7 cellular contexts compared by ENCODE assay signal in genomic region chr3:133520938-133521337, GRCh38. TPM values are rescaled to one million over a fixed set of nuclear protein-coding genes. Genes with fewer than 3 reads are reported as not detected.
DNase-seq lines count a peak whose midpoint lies in the region; ATAC-seq and TF ChIP-seq lines count a peak whose summit lies in the region.
"Not testable (repeated sequence)": the region's sequence is repeated elsewhere in the genome, so short reads cannot be mapped to it uniquely, and the experiment has no call there.

No MANE protein-coding gene starts in this region.

- not testable (repeated sequence) for H3K4me3 ChIP-seq in Panc1 (ENCODE audit: low read depth in 2 of 2, low read length in 2 of 2); mucosa of descending colon

- in situ Hi-C loops in Caki2 (cut with HindIII; ENCODE audit: low pct_unique_long_range_greater_than_20kb, low sequenced_read_pairs); Panc1 (cut with HindIII; ENCODE audit: low pct_unique_long_range_greater_than_20kb, low sequenced_read_pairs): not testable (repeated sequence)

- CTCF ChIA-PET in Panc1 (lab: Charles Lee), result not testable (repeated sequence)

- H3K27me3 ChIP-seq in Panc1 (ENCODE audit: control insufficient read depth, insufficient read depth, low read length); foreskin keratinocyte: not testable (repeated sequence)

- ATAC-seq in Panc1, result peak; percentile 79
- ATAC-seq in foreskin keratinocyte, result peak; percentile 23
- peak; percentile 4 for ATAC-seq in mucosa of descending colon

- peak; percentile 29 for DNase-seq in Caki2 (ENCODE audit: low read depth)
- peak; percentile 73 for DNase-seq in DMS79 (lab: John Stamatoyannopoulos, UW)
- peak; percentile 59 for DNase-seq in M059J (ENCODE audit: low read depth)
- peak; percentile 24 for DNase-seq in NCI-H226
- not testable (repeated sequence) for DNase-seq in Panc1 (ENCODE audit: low read depth, low spot score); foreskin keratinocyte; mucosa of descending colon

- H3K36me3 ChIP-seq in Panc1 (ENCODE audit: control insufficient read depth, insufficient read depth, low read length); mucosa of descending colon (ENCODE audit: low read depth): not testable (repeated sequence)

- not testable (repeated sequence) for BruUV-seq in Panc1 (replicated peaks; lab: Mats Ljungman, UMichigan)

- H3K27ac ChIP-seq in Panc1 (ENCODE audit: low read length); foreskin keratinocyte: not testable (repeated sequence)

- intact Hi-C loops in Panc1 (cut with micrococcal nuclease; ENCODE audit: unreplicated experiment); mucosa of descending colon (cut with DNase I, micrococcal nuclease): not testable (repeated sequence)

- TF ChIP-seq CTCF in Panc1 (IDR thresholded peaks at IDR 0.05); foreskin keratinocyte (conservative IDR thresholded peaks at IDR 0.05); mucosa of descending colon (IDR thresholded peaks at IDR 0.05): not testable (repeated sequence)

- POLR2A ChIA-PET in Panc1 (lab: Charles Lee), result interaction anchor here (0.5 kb wide), 1 partner anchor 219 kb away, joined by 3 read pairs; no protein-coding TSS in a partner anchor

- not testable (repeated sequence) for H3K4me1 ChIP-seq in Panc1 (ENCODE audit: control insufficient read depth, insufficient read depth, low read length); foreskin keratinocyte; mucosa of descending colon (ENCODE audit: low read depth)

- not testable (repeated sequence) for H3K9me3 ChIP-seq in Panc1 (ENCODE audit: control insufficient read depth, insufficient read depth, low read depth, low read length); mucosa of descending colon

RNA-seq across cellular contexts. Expression of gene CDV3, which starts 52.5 kb away (rescaled TPM):
- 49.6 and 71.3 TPM in 2 replicates for total RNA-seq in Caki2 (2014; rRNA removed; shearing (Covaris generic); ENCODE audit: low replicate concordance)
- 143 and 202 TPM in 2 replicates for total RNA-seq in M059J (2014; rRNA removed; shearing (Covaris generic))
- 506 TPM for total RNA-seq in Panc1 (2021; ENCODE audit: unreplicated experiment)
- 291 TPM for polyA plus RNA-seq in Panc1 (2012; ENCODE audit: insufficient read length)
- 202 and 218 TPM in 2 replicates for total RNA-seq in foreskin keratinocyte
- 80.4 and 95.9 TPM in 2 replicates for polyA plus RNA-seq in foreskin keratinocyte
- total RNA-seq in mucosa of descending colon, result 100 to 1,000 TPM; 109 to 171 (median 138) TPM

Comparison
In these comparisons a context has a peak if more than half of its experiments do, and no peak if none do; other contexts are left out.
1. ATAC-seq: peak in every context shown above with its lines; median percentile 79 in Panc1; 23 in foreskin keratinocyte; 4 in mucosa of descending colon.